ENCODE assay signal across 9 cellular contexts in genomic region chr7:17142831-17143541, GRCh38.
DNase-seq lines count a peak whose midpoint lies in the region; ATAC-seq and TF ChIP-seq lines count a peak whose summit lies in the region.
"Had no signal": no experiment of that assay in that cellular context is flagged by ENCODE, and none has a peak within 500 bp of the region (broad histone marks: within the 10 kb centered on the region; RNA-seq: fewer than 3 reads in every experiment).

No MANE protein-coding gene starts in this region.

- no peaks in the 10 kb centered on the region for H3K27me3 Mint-ChIP-seq in activated T-cell treated with anti-CD3 and anti-CD28 coated beads, Interleukin-2, amount 50 U/mL, for 4 hours (ENCODE audit: low read depth)
- peaks cover 2% of the 10 kb centered on the region for H3K27me3 Mint-ChIP-seq in activated CD4-positive, alpha-beta memory T cell treated with anti-CD3 and anti-CD28 coated beads for 36 hours
- no peaks in the 10 kb centered on the region for H3K27me3 Mint-ChIP-seq in stimulated activated naive CD8-positive, alpha-beta T cell treated with anti-CD3 and anti-CD28 coated beads, Interleukin-15, amount 100 ng/mL, for 72 hours

- peak overlapping the region; percentile 57 for H3K4me3 Mint-ChIP-seq in activated T-cell treated with anti-CD3 and anti-CD28 coated beads, Interleukin-2, amount 50 U/mL, for 4 hours
- H3K4me3 Mint-ChIP-seq in activated CD4-positive, alpha-beta memory T cell treated with anti-CD3 and anti-CD28 coated beads for 36 hours = peak overlapping the region; percentile 23
- peak overlapping the region; percentile 49 to 65 for H3K4me3 Mint-ChIP-seq in stimulated activated naive CD8-positive, alpha-beta T cell treated with anti-CD3 and anti-CD28 coated beads, Interleukin-15, amount 100 ng/mL, for 72 hours

- peak overlapping the region; percentile 93 for H3K27ac ChIP-seq in foreskin keratinocyte

- peaks cover 31% of the 10 kb centered on the region for H3K4me1 ChIP-seq in foreskin keratinocyte

- peaks cover 63% of the 10 kb centered on the region for H3K4me1 Mint-ChIP-seq in activated T-cell treated with anti-CD3 and anti-CD28 coated beads, Interleukin-2, amount 50 U/mL, for 4 hours (ENCODE audit: low read depth)
- peaks cover 59% of the 10 kb centered on the region for H3K4me1 Mint-ChIP-seq in activated CD4-positive, alpha-beta memory T cell treated with anti-CD3 and anti-CD28 coated beads for 36 hours (ENCODE audit: low read depth)
- peaks cover 76% of the 10 kb centered on the region for H3K4me1 Mint-ChIP-seq in stimulated activated naive CD8-positive, alpha-beta T cell treated with anti-CD3 and anti-CD28 coated beads, Interleukin-15, amount 100 ng/mL, for 72 hours

- POLR2A ChIA-PET in activated CD4-positive, alpha-beta memory T cell treated with anti-CD3 and anti-CD28 coated beads for 36 hours (lab: Charles Lee) = interaction anchor here (1.0 to 1.4 kb wide), 2 partner anchors 17 to 156 kb away, joined by 3 to 6 read pairs; no protein-coding TSS in a partner anchor

- ATAC-seq in activated T-cell treated with anti-CD3 and anti-CD28 coated beads, Interleukin-2, amount 50 U/mL, for 4 hours = no peak
- ATAC-seq in foreskin keratinocyte (peak; percentile 57), HG02870 (IDR thresholded peaks at IDR 0.05; ENCODE audit: unreplicated experiment) (no peak), GM19351 (IDR thresholded peaks at IDR 0.05; ENCODE audit: unreplicated experiment) (no peak)
- no peak for ATAC-seq in stimulated activated naive CD8-positive, alpha-beta T cell treated with anti-CD3 and anti-CD28 coated beads, Interleukin-15, amount 100 ng/mL, for 72 hours

- no peaks in the 10 kb centered on the region for H3K36me3 Mint-ChIP-seq in activated T-cell treated with anti-CD3 and anti-CD28 coated beads, Interleukin-2, amount 50 U/mL, for 4 hours (ENCODE audit: insufficient read depth)
- H3K36me3 Mint-ChIP-seq in activated CD4-positive, alpha-beta memory T cell treated with anti-CD3 and anti-CD28 coated beads for 36 hours = no peaks in the 10 kb centered on the region

- no peaks in the 10 kb centered on the region for H3K9me3 Mint-ChIP-seq in activated T-cell treated with anti-CD3 and anti-CD28 coated beads, Interleukin-2, amount 50 U/mL, for 4 hours
- no peaks in the 10 kb centered on the region for H3K9me3 Mint-ChIP-seq in activated CD4-positive, alpha-beta memory T cell treated with anti-CD3 and anti-CD28 coated beads for 36 hours
- no peaks in the 10 kb centered on the region for H3K9me3 Mint-ChIP-seq in stimulated activated naive CD8-positive, alpha-beta T cell treated with anti-CD3 and anti-CD28 coated beads, Interleukin-15, amount 100 ng/mL, for 72 hours

- CTCF ChIA-PET in activated CD4-positive, alpha-beta memory T cell treated with anti-CD3 and anti-CD28 coated beads for 36 hours (lab: Charles Lee) = interaction anchor here (0.9 to 3.3 kb wide), 3 partner anchors 134 to 161 kb away, joined by 3 to 16 read pairs (median 4); no protein-coding TSS in a partner anchor

- TF ChIP-seq CTCF in foreskin keratinocyte (conservative IDR thresholded peaks at IDR 0.05) = no peak

- no peaks in the 10 kb centered on the region for H3K27me3 ChIP-seq in foreskin keratinocyte
- H3K27me3 ChIP-seq: Peyer's patch had no signal

- H3K27ac Mint-ChIP-seq in activated CD4-positive, alpha-beta memory T cell treated with anti-CD3 and anti-CD28 coated beads for 36 hours = peak overlapping the region; percentile 53
- H3K27ac Mint-ChIP-seq in stimulated activated naive CD8-positive, alpha-beta T cell treated with anti-CD3 and anti-CD28 coated beads, Interleukin-15, amount 100 ng/mL, for 72 hours = peak overlapping the region; percentile 86 to 89

- DNase-seq in activated T-cell treated with anti-CD3 and anti-CD28 coated beads, Interleukin-2, amount 50 U/mL, for 4 hours = no peak
- no peak for DNase-seq in activated T-cell treated with anti-CD3 and anti-CD28 coated beads, Interleukin-2, amount 50 U/mL, for 1 hour
- DNase-seq in activated CD4-positive, alpha-beta memory T cell treated with anti-CD3 and anti-CD28 coated beads for 36 hours = no peak
- DNase-seq in foreskin keratinocyte = peak; percentile 29 to 53
- DNase-seq in stimulated activated naive CD8-positive, alpha-beta T cell treated with anti-CD3 and anti-CD28 coated beads, Interleukin-15, amount 100 ng/mL, for 72 hours = no peak
- DNase-seq in NCI-H69 (lab: John Stamatoyannopoulos, UW) = no peak
- DNase-seq: Peyer's patch had no signal

- intact Hi-C loops in activated CD4-positive, alpha-beta memory T cell treated with anti-CD3 and anti-CD28 coated beads for 36 hours (cut with micrococcal nuclease) = no loop called here

Comparison
In these comparisons a context has a peak if more than half of its experiments do, and no peak if none do; other contexts are left out.
1. DNase-seq: peak in foreskin keratinocyte (2 of 2); none in activated T-cell treated with anti-CD3 and anti-CD28 coated beads, Interleukin-2, amount 50 U/mL, for 4 hours (single experiment), activated T-cell treated with anti-CD3 and anti-CD28 coated beads, Interleukin-2, amount 50 U/mL, for 1 hour (single experiment), activated CD4-positive, alpha-beta memory T cell treated with anti-CD3 and anti-CD28 coated beads for 36 hours (single experiment), stimulated activated naive CD8-positive, alpha-beta T cell treated with anti-CD3 and anti-CD28 coated beads, Interleukin-15, amount 100 ng/mL, for 72 hours (0 of 2) and NCI-H69 (single experiment).
2. Peak in every context shown above with its lines, with median percentiles within 50 percentile points of each other: H3K4me3 Mint-ChIP-seq.